ENCODE assay signal across 9 cellular contexts in genomic region chr5:132283423-132284043, GRCh38. TPM values are rescaled to one million over a fixed set of nuclear protein-coding genes. Genes with fewer than 3 reads are reported as not detected.
DNase-seq lines count a peak whose midpoint lies in the region; FAIRE-seq and TF ChIP-seq lines count a peak whose summit lies in the region.
"Had no signal": no experiment of that assay in that cellular context is flagged by ENCODE, and none has a peak within 500 bp of the region (broad histone marks: within the 10 kb centered on the region; RNA-seq: fewer than 3 reads in every experiment).

No MANE protein-coding gene starts in this region.

- H3K4me3 ChIP-seq in GM12865 (ENCODE audit: low read depth, low read length) (no peak overlapping the region), OCI-LY3 (ENCODE audit: low read length) (no peak overlapping the region), endothelial cell of umbilical vein (replicated peaks in 1 of 3; ENCODE audit: insufficient read depth in 1 of 3, low read depth in 1 of 3, low read length in 3 of 3) (no peak overlapping the region)

- no peaks in the 10 kb centered on the region for H3K79me2 ChIP-seq in OCI-LY3 (ENCODE audit: low read length)
- H3K79me2 ChIP-seq in endothelial cell of umbilical vein (ENCODE audit: control insufficient read depth, insufficient read depth, low read length) = no peaks in the 10 kb centered on the region

- peak; percentile 79 for FAIRE-seq in endothelial cell of umbilical vein (lab: Jason Lieb, UNC)

- H3K27me3 ChIP-seq in OCI-LY3 (ENCODE audit: low read depth, low read length) = no peaks in the 10 kb centered on the region
- peaks cover 0 to 2% of the 10 kb centered on the region in 2 experiments for H3K27me3 ChIP-seq in endothelial cell of umbilical vein (ENCODE audit: control insufficient read depth in 2 of 2, insufficient read depth in 2 of 2, low read length in 2 of 2)

- H3K27ac Mint-ChIP-seq in osteocyte (ENCODE audit: unreplicated experiment) = no peak overlapping the region
- H3K27ac Mint-ChIP-seq in activated naive CD8-positive, alpha-beta T cell treated with anti-CD3 and anti-CD28 coated beads for 36 hours = no peak overlapping the region

- no peak for DNase-seq in GM12865 (ENCODE audit: low read depth)
- peak; percentile 62 for DNase-seq in endothelial cell of umbilical vein (ENCODE audit: low read depth, low spot score)
- DNase-seq in osteocyte (ENCODE audit: extremely low spot score, unreplicated experiment) = peak; percentile 79
- no peak for DNase-seq in UCSD-AML1 (lab: John Stamatoyannopoulos, UW; ENCODE audit: unreplicated experiment)
- no peak for DNase-seq in activated naive CD8-positive, alpha-beta T cell treated with anti-CD3 and anti-CD28 coated beads for 36 hours
- no peak for DNase-seq in cerebellar nuclear complex (lab: John Stamatoyannopoulos, UW)
- no peak for DNase-seq in ecto neural progenitor cell (ENCODE audit: low spot score)
- DNase-seq: activated naive CD4-positive, alpha-beta T cell treated with anti-CD3 and anti-CD28 coated beads, Interleukin-2, amount 50 U/mL, for 16 hours had no signal

- no peaks in the 10 kb centered on the region for H3K36me3 ChIP-seq in OCI-LY3 (replicated peaks; ENCODE audit: low read depth, low read length)
- no peaks in the 10 kb centered on the region for H3K36me3 ChIP-seq in endothelial cell of umbilical vein (ENCODE audit: control insufficient read depth in 2 of 2, extremely low read depth in 1 of 2, insufficient read depth in 2 of 2, low read length in 2 of 2)

- H3K27ac ChIP-seq in OCI-LY3 (ENCODE audit: low read length) = no peak overlapping the region
- H3K27ac ChIP-seq in endothelial cell of umbilical vein (ENCODE audit: insufficient read depth, low read depth, low read length) = no peak overlapping the region

- H2AFZ ChIP-seq in OCI-LY3 (ENCODE audit: low read depth, low read length) (no peak overlapping the region), endothelial cell of umbilical vein (ENCODE audit: low read depth, low read length) (no peak overlapping the region)

- H3K4me3 Mint-ChIP-seq in osteocyte (ENCODE audit: unreplicated experiment) = no peak overlapping the region
- no peak overlapping the region for H3K4me3 Mint-ChIP-seq in activated naive CD8-positive, alpha-beta T cell treated with anti-CD3 and anti-CD28 coated beads for 36 hours

- peaks cover 12% of the 10 kb centered on the region for H3K27me3 Mint-ChIP-seq in osteocyte (ENCODE audit: unreplicated experiment)
- peaks cover 2% of the 10 kb centered on the region for H3K27me3 Mint-ChIP-seq in activated naive CD8-positive, alpha-beta T cell treated with anti-CD3 and anti-CD28 coated beads for 36 hours

- POLR2A ChIA-PET in endothelial cell of umbilical vein (lab: Charles Lee) = no interaction called here

- no peak overlapping the region for H3K9ac ChIP-seq in OCI-LY3 (ENCODE audit: low read length)
- H3K9ac ChIP-seq in endothelial cell of umbilical vein (replicated peaks; ENCODE audit: extremely low read depth, insufficient read depth, low read length) = no peak overlapping the region

- no TSS peak for BruUV-seq in endothelial cell of umbilical vein (replicated peaks; lab: Mats Ljungman, UMichigan)

- intact Hi-C loops in endothelial cell of umbilical vein (cut with micrococcal nuclease) = loop anchor here (1.0 kb wide), 1 partner anchor 45 kb away; no protein-coding TSS in a partner anchor

- dilution Hi-C loops in endothelial cell of umbilical vein (cut with MboI; ENCODE audit: extremely low pct_ligation_motif_present, low sequenced_read_pairs) = no loop called here

- no peaks in the 10 kb centered on the region for H3K9me3 Mint-ChIP-seq in osteocyte (ENCODE audit: unreplicated experiment)
- no peaks in the 10 kb centered on the region for H3K9me3 Mint-ChIP-seq in activated naive CD8-positive, alpha-beta T cell treated with anti-CD3 and anti-CD28 coated beads for 36 hours

- no peak for TF ChIP-seq POLR2A in endothelial cell of umbilical vein (IDR thresholded peaks at IDR 0.05; ENCODE audit: low read depth, low read length)

- no peaks in the 10 kb centered on the region for H3K9me1 ChIP-seq in endothelial cell of umbilical vein (replicated peaks; ENCODE audit: control insufficient read depth, extremely low read depth, insufficient read depth, low read length)

- H4K20me1 ChIP-seq in OCI-LY3 (ENCODE audit: insufficient read depth, low read length) (no peaks in the 10 kb centered on the region), endothelial cell of umbilical vein (replicated peaks; ENCODE audit: control insufficient read depth, extremely low read depth, insufficient read depth, low read length) (no peaks in the 10 kb centered on the region)

- no peak overlapping the region for H3K4me2 ChIP-seq in OCI-LY3 (ENCODE audit: low read length)
- H3K4me2 ChIP-seq in endothelial cell of umbilical vein (ENCODE audit: insufficient read depth, low read length) = no peak overlapping the region

- TF ChIP-seq CTCF in GM12865 (IDR thresholded peaks at IDR 0.05; ENCODE audit: insufficient read depth, low read depth, low read length, missing control alignments) = peak; percentile 23
- peak; percentile 16; the same call in 1 of the 2 replicates for TF ChIP-seq CTCF in OCI-LY3 (IDR thresholded peaks at IDR 0.05; ENCODE audit: low read depth, low read length)
- peak; percentile 69 to 71 for TF ChIP-seq CTCF in endothelial cell of umbilical vein (IDR thresholded peaks at IDR 0.05; ENCODE audit: extremely low read depth in 1 of 2, insufficient read depth in 1 of 2, low read depth in 1 of 2, low read length in 2 of 2)
- peak; percentile 61 for TF ChIP-seq CTCF in osteocyte (IDR thresholded peaks at IDR 0.05)

- H3K4me1 ChIP-seq in OCI-LY3 (ENCODE audit: low read length) = no peaks in the 10 kb centered on the region
- no peaks in the 10 kb centered on the region for H3K4me1 ChIP-seq in endothelial cell of umbilical vein (ENCODE audit: control insufficient read depth, extremely low read depth, insufficient read depth, low read length)

- no peaks in the 10 kb centered on the region for H3K9me3 ChIP-seq in OCI-LY3 (ENCODE audit: insufficient read depth, low read length)
- no peaks in the 10 kb centered on the region for H3K9me3 ChIP-seq in endothelial cell of umbilical vein (replicated peaks; ENCODE audit: control insufficient read depth, insufficient read depth, low read length)

- H3K36me3 Mint-ChIP-seq in osteocyte (ENCODE audit: unreplicated experiment) = no peaks in the 10 kb centered on the region
- no peaks in the 10 kb centered on the region for H3K36me3 Mint-ChIP-seq in activated naive CD8-positive, alpha-beta T cell treated with anti-CD3 and anti-CD28 coated beads for 36 hours

- no peaks in the 10 kb centered on the region for H3K4me1 Mint-ChIP-seq in osteocyte (ENCODE audit: unreplicated experiment)
- no peaks in the 10 kb centered on the region for H3K4me1 Mint-ChIP-seq in activated naive CD8-positive, alpha-beta T cell treated with anti-CD3 and anti-CD28 coated beads for 36 hours

- CTCF ChIA-PET in endothelial cell of umbilical vein (lab: Charles Lee) = interaction anchor here (1.0 to 2.7 kb wide), 5 partner anchors 10 to 218 kb away, joined by 3 to 21 read pairs (median 4); partner anchors contain the start of gene SLC22A5

TF ChIP-seq in endothelial cell of umbilical vein, 7 proteins besides CTCF, POLR2A, EP300 and RAD21 (continues in another document):
- no peak for TF ChIP-seq JUN (IDR thresholded peaks at IDR 0.05; ENCODE audit: borderline replicate concordance, insufficient read depth, insufficient read length, low read depth)
- TF ChIP-seq MYC (IDR thresholded peaks at IDR 0.05; ENCODE audit: low read depth, low read length) = no peak
- no peak for TF ChIP-seq POLR2AphosphoS5 (IDR thresholded peaks at IDR 0.05; ENCODE audit: insufficient read depth, low read depth, low read length)
- no peak for TF ChIP-seq FOS (IDR thresholded peaks at IDR 0.05; ENCODE audit: borderline replicate concordance, insufficient read depth, low read length)
- no peak for TF ChIP-seq EZH2 (IDR thresholded peaks at IDR 0.05; ENCODE audit: borderline replicate concordance, low read depth, low read length, severe bottlenecking)

RNA-seq across cellular contexts. Expression of gene SLC22A4, which starts 10.7 kb away (rescaled TPM):
- total RNA-seq in endothelial cell of umbilical vein = 4.9 and 5.4 TPM in 2 replicates
- polyA plus RNA-seq in endothelial cell of umbilical vein = 6.3 and 6.9 TPM in 2 replicates
- polyA plus RNA-seq in endothelial cell of umbilical vein (2011; cell fraction: cytosol; rRNA removed) = 3.2 and 3.8 TPM in 2 replicates
- polyA plus RNA-seq in endothelial cell of umbilical vein (2011; cell fraction: nucleus; rRNA removed) = 12.0 and 12.8 TPM in 2 replicates
- 1.6 and 3.0 TPM in 2 replicates for polyA plus RNA-seq in endothelial cell of umbilical vein (2012)
- polyA minus RNA-seq in endothelial cell of umbilical vein = 9.0 and 9.4 TPM in 2 replicates
- polyA minus RNA-seq in endothelial cell of umbilical vein (2011; cell fraction: cytosol; rRNA and poly(A)+ RNA removed) = 2.6 TPM
- 8.3 and 12.3 TPM in 2 replicates for polyA minus RNA-seq in endothelial cell of umbilical vein (2011; cell fraction: nucleus; rRNA and poly(A)+ RNA removed)
- 1.4 and 2.5 TPM in 2 replicates for total RNA-seq in osteocyte
- total RNA-seq in activated naive CD8-positive, alpha-beta T cell treated with anti-CD3 and anti-CD28 coated beads for 36 hours = 1 to 10 TPM in 1 of 2 experiments, under 1 TPM in 1; 0.95 to 1.3 TPM

RNA-seq across cellular contexts. Expression of gene PDLIM4, which starts 26.0 kb away (rescaled TPM):
- total RNA-seq in endothelial cell of umbilical vein = 65.7 and 69.8 TPM in 2 replicates
- polyA plus RNA-seq in endothelial cell of umbilical vein = 112 and 193 TPM in 2 replicates
- 94.1 and 114 TPM in 2 replicates for polyA plus RNA-seq in endothelial cell of umbilical vein (2011; cell fraction: cytosol; rRNA removed)
- 80.4 and 107 TPM in 2 replicates for polyA plus RNA-seq in endothelial cell of umbilical vein (2011; cell fraction: nucleus; rRNA removed)
- 68.2 and 80.0 TPM in 2 replicates for polyA plus RNA-seq in endothelial cell of umbilical vein (2012)
- polyA minus RNA-seq in endothelial cell of umbilical vein = 33.7 and 46.4 TPM in 2 replicates
- polyA minus RNA-seq in endothelial cell of umbilical vein (2011; cell fraction: cytosol; rRNA and poly(A)+ RNA removed) = not detected
- 27.0 and 33.2 TPM in 2 replicates for polyA minus RNA-seq in endothelial cell of umbilical vein (2011; cell fraction: nucleus; rRNA and poly(A)+ RNA removed)
- total RNA-seq in osteocyte = 42.7 and 47.8 TPM in 2 replicates
- total RNA-seq in activated naive CD8-positive, alpha-beta T cell treated with anti-CD3 and anti-CD28 coated beads for 36 hours = under 1 TPM in 1 of 2 experiments, not detected in 1; 0.31 TPM

RNA-seq across cellular contexts. Expression of gene P4HA2, which starts 55.9 kb away (rescaled TPM):
- total RNA-seq in endothelial cell of umbilical vein = 37.4 and 37.6 TPM in 2 replicates
- polyA plus RNA-seq in endothelial cell of umbilical vein = 58.7 and 67.1 TPM in 2 replicates
- 47.2 and 48.0 TPM in 2 replicates for polyA plus RNA-seq in endothelial cell of umbilical vein (2011; cell fraction: cytosol; rRNA removed)
- polyA plus RNA-seq in endothelial cell of umbilical vein (2011; cell fraction: nucleus; rRNA removed) = 46.7 and 48.4 TPM in 2 replicates
- polyA plus RNA-seq in endothelial cell of umbilical vein (2012) = 48.9 and 64.0 TPM in 2 replicates
- 66.9 and 75.4 TPM in 2 replicates for polyA minus RNA-seq in endothelial cell of umbilical vein
- 9.8 TPM for polyA minus RNA-seq in endothelial cell of umbilical vein (2011; cell fraction: cytosol; rRNA and poly(A)+ RNA removed)
- 19.0 and 19.4 TPM in 2 replicates for polyA minus RNA-seq in endothelial cell of umbilical vein (2011; cell fraction: nucleus; rRNA and poly(A)+ RNA removed)
- total RNA-seq in osteocyte = 104 and 117 TPM in 2 replicates
- total RNA-seq in activated naive CD8-positive, alpha-beta T cell treated with anti-CD3 and anti-CD28 coated beads for 36 hours = 1 to 10 TPM; 8.1 to 8.7 TPM

Comparison
In these comparisons a context has a peak if more than half of its experiments do, and no peak if none do; other contexts are left out.
1. DNase-seq: peak in endothelial cell of umbilical vein (single experiment) and osteocyte (single experiment); none in GM12865 (single experiment), UCSD-AML1 (single experiment), activated naive CD8-positive, alpha-beta T cell treated with anti-CD3 and anti-CD28 coated beads for 36 hours (single experiment), cerebellar nuclear complex (0 of 2) and ecto neural progenitor cell (single experiment).
2. CTCF ChIP-seq: peak in every context shown above with its lines; median percentile 70 in endothelial cell of umbilical vein; 61 in osteocyte; 23 in GM12865; 16 in OCI-LY3.
3. RNA of gene PDLIM4, which starts 26.0 kb away (total RNA-seq): 65.7 to 69.8 TPM in endothelial cell of umbilical vein and 42.7 to 47.8 TPM in osteocyte; 0.31 TPM in activated naive CD8-positive, alpha-beta T cell treated with anti-CD3 and anti-CD28 coated beads for 36 hours; every median in the first group is over 10 times any median in the second.